In genomic region chr2:138985881-138986280, GRCh38 we compare ENCODE assay signal across 1 cellular context.
"Had no signal": no experiment of that assay in that cellular context is flagged by ENCODE, and none has a peak within 500 bp of the region (broad histone marks: within the 10 kb centered on the region; RNA-seq: fewer than 3 reads in every experiment).

No MANE protein-coding gene starts in this region.

- H3K36me3 ChIP-seq: MG63 had no signal

- H3K4me3 ChIP-seq: MG63 had no signal
